10 cellular contexts compared by ENCODE assay signal in the genomic region with DNA sequence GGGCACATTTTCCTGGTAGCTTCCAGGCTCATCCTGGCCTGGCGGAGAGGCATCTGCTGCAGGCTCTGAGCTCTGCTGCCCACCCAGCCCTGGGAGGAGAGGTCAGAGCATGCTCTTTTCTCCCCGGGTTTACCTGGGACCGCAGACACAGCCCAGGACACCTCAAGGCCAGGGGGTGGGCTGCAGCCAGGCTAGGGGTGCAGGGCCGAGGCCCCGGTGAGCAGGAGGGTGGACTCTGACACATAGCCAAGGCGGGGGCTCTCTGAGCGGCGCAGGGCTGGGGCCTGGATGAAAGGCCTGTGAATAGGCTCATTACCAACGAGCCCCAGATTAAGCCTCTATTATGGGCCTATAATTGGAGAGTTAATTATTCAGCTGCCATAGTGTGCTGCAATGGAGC. TPM values are rescaled to one million over a fixed set of nuclear protein-coding genes. Genes with fewer than 3 reads are reported as not detected.
"Had no signal": no experiment of that assay in that cellular context is flagged by ENCODE, and none has a peak within 500 bp of the region (broad histone marks: within the 10 kb centered on the region; RNA-seq: fewer than 3 reads in every experiment).

No MANE protein-coding gene starts in this region.

- H3K27ac Mint-ChIP-seq: HFFc6, IgD-negative memory B cell had no signal

- H3K9me3 ChIP-seq: HAP-1 had no signal

- H3K4me3 ChIP-seq: GM23248, HAP-1 had no signal

- H3K27ac ChIP-seq: GM23248 had no signal

- ATAC-seq: HCT116 had no signal

- DNase-seq: GM23248, GOT3, H7, HFFc6, KBM-7 had no signal

- H3K36me3 Mint-ChIP-seq: IgD-negative memory B cell had no signal

- H3K36me3 ChIP-seq: HAP-1 had no signal

- H3K9ac ChIP-seq: GM23248 had no signal

- H3K4me3 Mint-ChIP-seq: HFFc6, IgD-negative memory B cell had no signal

- H2AFZ ChIP-seq: GM23248 had no signal

- H3K4me1 ChIP-seq: HAP-1 had no signal

RNA-seq across cellular contexts. Expression of gene C16orf78, which starts 42.7 kb away (rescaled TPM):
- total RNA-seq: GM23248, H4, H7, HFFc6, HT-29 had no signal
- polyA plus RNA-seq: GM23248, IgD-negative memory B cell had no signal
